Comparison of ENCODE assay signal across 8 cellular contexts in genomic region chr1:112956503-112957132, GRCh38. TPM values are rescaled to one million over a fixed set of nuclear protein-coding genes. Genes with fewer than 3 reads are reported as not detected.
A peak's percentile ranks its signal among the peaks of the same experiment; 100 is the strongest.
DNase-seq lines count a peak whose midpoint lies in the region; ATAC-seq and TF ChIP-seq lines count a peak whose summit lies in the region.

No MANE protein-coding gene starts in this region.

- H3K36me3 Mint-ChIP-seq in activated T-helper 17 cell treated with anti-CD3 and anti-CD28 coated beads, Interleukin-2, amount 50 U/mL, for 72 hours (ENCODE audit: low read depth), result peaks cover 85% of the 10 kb centered on the region

- TF ChIP-seq CTCF in BE2C (IDR thresholded peaks at IDR 0.05; ENCODE audit: low read depth, low read length) (no peak), psoas muscle (IDR thresholded peaks at IDR 0.05) (no peak)

- peak; percentile 8 for ATAC-seq in GM21447 (IDR thresholded peaks at IDR 0.05; ENCODE audit: unreplicated experiment)
- peak; percentile 13 for ATAC-seq in activated T-helper 17 cell treated with anti-CD3 and anti-CD28 coated beads, Interleukin-2, amount 50 U/mL, for 72 hours (replicated peaks)
- peak; percentile 21 for ATAC-seq in Right ventricle myocardium superior (ENCODE audit: poor library complexity)
- peak; percentile 2 to 17 (median 14) for ATAC-seq in psoas muscle

- H3K9me3 Mint-ChIP-seq in activated T-helper 17 cell treated with anti-CD3 and anti-CD28 coated beads, Interleukin-2, amount 50 U/mL, for 72 hours, result no peaks in the 10 kb centered on the region

- H3K4me3 Mint-ChIP-seq in activated T-helper 17 cell treated with anti-CD3 and anti-CD28 coated beads, Interleukin-2, amount 50 U/mL, for 72 hours, result peak overlapping the region; percentile 76

- peak overlapping the region; percentile 97 for H3K4me3 ChIP-seq in BE2C (ENCODE audit: low read depth, low read length)
- H3K4me3 ChIP-seq in psoas muscle, result peak overlapping the region; percentile 77

- H3K4me1 Mint-ChIP-seq in activated T-helper 17 cell treated with anti-CD3 and anti-CD28 coated beads, Interleukin-2, amount 50 U/mL, for 72 hours, result peaks cover 31% of the 10 kb centered on the region

- DNase-seq in BE2C, result peak; percentile 38
- DNase-seq in Right ventricle myocardium superior, result no peak
- no peak for DNase-seq in psoas muscle
- no peak for DNase-seq in NCI-H1417 treated with DMSO at 0.1 percent for 48 hours (lab: John Stamatoyannopoulos, UW)
- DNase-seq in HCEC 1CT, result no peak

- no peaks in the 10 kb centered on the region for H3K27me3 Mint-ChIP-seq in activated T-helper 17 cell treated with anti-CD3 and anti-CD28 coated beads, Interleukin-2, amount 50 U/mL, for 72 hours

- peaks cover 3% of the 10 kb centered on the region for H3K4me1 ChIP-seq in BE2C
- peaks cover 19% of the 10 kb centered on the region for H3K4me1 ChIP-seq in psoas muscle

- intact Hi-C loops in Right ventricle myocardium superior (cut with DNase I) (loop anchor here (5.0 kb wide), 2 partner anchors 41 to 74 kb away; no protein-coding TSS in a partner anchor), psoas muscle (cut with DNase I) (loop anchor here (5.0 to 10.0 kb wide), 5 partner anchors 41 to 242 kb away; partner anchors contain the start of genes LRIG2 (in 1 of the 2) and PPM1J (in 1 of the 2))

- peak overlapping the region; percentile 89 for H3K27ac ChIP-seq in KOPT-K1 (ENCODE audit: low read depth, low read length, poor library complexity, severe bottlenecking)
- H3K27ac ChIP-seq in psoas muscle, result peak overlapping the region; percentile 96

- peak overlapping the region; percentile 54 for H3K27ac Mint-ChIP-seq in activated T-helper 17 cell treated with anti-CD3 and anti-CD28 coated beads, Interleukin-2, amount 50 U/mL, for 72 hours

- WGBS in psoas muscle, 3 donors, result 0 to 1% (median 1%) methylated on average over 41 of the region's 41 CpGs

- H3K9me3 ChIP-seq in BE2C (no peaks in the 10 kb centered on the region), KOPT-K1 (ENCODE audit: insufficient read depth, low read length, poor library complexity, severe bottlenecking) (no peaks in the 10 kb centered on the region), psoas muscle (no peaks in the 10 kb centered on the region)

- H3K36me3 ChIP-seq in BE2C (peaks cover 17% of the 10 kb centered on the region), KOPT-K1 (ENCODE audit: insufficient read depth, low read length) (peaks cover 30% of the 10 kb centered on the region), psoas muscle (ENCODE audit: insufficient read depth in 1 of 2, low read depth in 1 of 2) (peaks cover 5 to 16% of the 10 kb centered on the region in 2 donors)

- H3K27me3 ChIP-seq in BE2C, result no peaks in the 10 kb centered on the region
- no peaks in the 10 kb centered on the region for H3K27me3 ChIP-seq in psoas muscle (ENCODE audit: insufficient read depth in 3 of 3, low read length in 2 of 3)

RNA-seq across cellular contexts. Expression of gene SLC16A1, which starts 0.6 kb away (rescaled TPM):
- polyA plus RNA-seq in BE2C (2012; ENCODE audit: insufficient read depth, insufficient read length, low read depth), result 146 TPM
- 10 to 100 TPM; 65.5 to 98.3 TPM for total RNA-seq in activated T-helper 17 cell treated with anti-CD3 and anti-CD28 coated beads, Interleukin-2, amount 50 U/mL, for 72 hours
- 130 TPM for total RNA-seq in Right ventricle myocardium superior
- total RNA-seq in psoas muscle, result 10 to 100 TPM; 42.3 to 78.9 (median 53.3) TPM
- 10 to 100 TPM; 23.9 to 52.8 (median 30.2) TPM for polyA plus RNA-seq in psoas muscle
